In the genomic region with DNA sequence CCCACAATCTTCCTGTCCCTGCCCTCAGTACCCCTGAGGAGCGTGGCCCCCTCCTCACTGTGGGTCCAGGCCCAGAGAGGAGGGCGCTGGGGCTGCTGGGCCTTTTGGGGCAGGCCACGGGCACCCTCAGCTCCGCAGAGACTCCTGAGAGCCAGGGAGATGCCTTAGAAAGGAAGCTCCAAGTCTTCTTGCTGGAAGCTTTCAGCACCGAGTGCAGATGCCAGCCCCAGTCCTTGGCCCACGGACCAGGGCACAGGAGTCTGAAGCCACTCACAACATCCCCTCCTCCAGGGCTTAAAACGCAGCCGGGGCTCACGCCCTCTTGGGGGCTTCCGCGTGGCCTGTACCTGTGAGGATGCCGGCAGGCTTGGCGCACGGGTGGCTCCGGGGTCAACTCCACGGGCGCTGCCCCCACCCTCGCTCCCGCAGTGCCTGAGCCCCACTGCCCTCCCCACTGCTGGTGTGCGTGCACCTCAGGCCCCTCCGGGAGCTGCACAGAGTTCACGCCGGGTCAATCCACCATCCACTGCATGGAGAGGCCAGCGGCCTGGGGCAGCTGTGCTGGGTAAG, we compare ENCODE assay signal across 19 cellular contexts.
"Had no signal": no experiment of that assay in that cellular context is flagged by ENCODE, and none has a peak within 500 bp of the region (broad histone marks: within the 10 kb centered on the region; RNA-seq: fewer than 3 reads in every experiment).

No MANE protein-coding gene starts in this region.

- H3K27me3 ChIP-seq: vagina had no signal

- H3K36me3 ChIP-seq: esophagus squamous epithelium, thoracic aorta, vagina had no signal

- ATAC-seq: activated CD4-positive, CD25-positive, alpha-beta regulatory T cell treated with anti-CD3 and anti-CD28 coated beads, Interleukin-2, amount 50 U/mL, for 24 hours; activated naive CD4-positive, alpha-beta T cell treated with anti-CD3 and anti-CD28 coated beads, Interleukin-2, amount 50 U/mL, for 72 hours; psoas muscle; stimulated activated naive CD8-positive, alpha-beta T cell treated with anti-CD3 and anti-CD28 coated beads, Interleukin-15, amount 100 ng/mL, for 72 hours had no signal

- FAIRE-seq: islet of Langerhans had no signal

- H3K27ac ChIP-seq: dorsolateral prefrontal cortex, esophagus squamous epithelium, psoas muscle, thoracic aorta, vagina had no signal

- H3K4me3 ChIP-seq: dorsolateral prefrontal cortex, esophagus squamous epithelium, lung, psoas muscle, thoracic aorta, vagina had no signal

- H3K4me1 ChIP-seq: psoas muscle had no signal

- DNase-seq: activated CD4-positive, alpha-beta T cell treated with anti-CD3 and anti-CD28 coated beads, Interleukin-2, amount 50 U/mL, for 4 hours; activated T-cell treated with anti-CD3 and anti-CD28 coated beads, Interleukin-2, amount 50 U/mL, for 1 hour; amniotic stem cell; cerebellar nuclear complex; esophagus squamous epithelium; foreskin fibroblast; naive B cell; occipital lobe; stimulated activated CD4-positive, alpha-beta T cell treated with anti-CD3 and anti-CD28 coated beads, Interleukin-4, amount 100 ng/mL, for 4 hours; stimulated activated naive CD8-positive, alpha-beta T cell treated with anti-CD3 and anti-CD28 coated beads, Interleukin-15, amount 100 ng/mL, for 72 hours; T-helper 2 cell had no signal

- H3K9me3 ChIP-seq: esophagus squamous epithelium, psoas muscle, thoracic aorta, vagina had no signal
